8 cellular contexts compared by ENCODE assay signal in genomic region chr20:17558154-17558940, GRCh38. TPM values are rescaled to one million over a fixed set of nuclear protein-coding genes. Genes with fewer than 3 reads are reported as not detected.
DNase-seq lines count a peak whose midpoint lies in the region; ATAC-seq and TF ChIP-seq lines count a peak whose summit lies in the region.

No MANE protein-coding gene starts in this region.

- H3K9me3 Mint-ChIP-seq in activated naive CD8-positive, alpha-beta T cell treated with anti-CD3 and anti-CD28 coated beads, Interleukin-2, amount 10 ng/mL, durations not matched to agents 7 days and 5 days: no peaks in the 10 kb centered on the region
- no peaks in the 10 kb centered on the region for H3K9me3 Mint-ChIP-seq in effector memory CD8-positive, alpha-beta T cell

- no peaks in the 10 kb centered on the region for H3K36me3 Mint-ChIP-seq in activated naive CD8-positive, alpha-beta T cell treated with anti-CD3 and anti-CD28 coated beads, Interleukin-2, amount 10 ng/mL, durations not matched to agents 7 days and 5 days
- no peaks in the 10 kb centered on the region for H3K36me3 Mint-ChIP-seq in effector memory CD8-positive, alpha-beta T cell (ENCODE audit: insufficient read depth)

- peaks cover 0 to 10% (median 4%) of the 10 kb centered on the region in 6 donors for H3K4me1 ChIP-seq in spleen

- H3K4me1 Mint-ChIP-seq in activated naive CD8-positive, alpha-beta T cell treated with anti-CD3 and anti-CD28 coated beads, Interleukin-2, amount 10 ng/mL, durations not matched to agents 7 days and 5 days: peaks cover 11% of the 10 kb centered on the region
- H3K4me1 Mint-ChIP-seq in effector memory CD8-positive, alpha-beta T cell (ENCODE audit: low read depth in 2 of 2): peaks cover 0 to 5% of the 10 kb centered on the region in 2 donors

- no peak overlapping the region for H3K4me3 Mint-ChIP-seq in activated naive CD8-positive, alpha-beta T cell treated with anti-CD3 and anti-CD28 coated beads, Interleukin-2, amount 10 ng/mL, durations not matched to agents 7 days and 5 days
- H3K4me3 Mint-ChIP-seq in effector memory CD8-positive, alpha-beta T cell: no peak overlapping the region

- peak; percentile 78 for ATAC-seq in activated naive CD8-positive, alpha-beta T cell treated with anti-CD3 and anti-CD28 coated beads, Interleukin-2, amount 10 ng/mL, durations not matched to agents 7 days and 5 days (ENCODE audit: low read depth)
- ATAC-seq in effector memory CD8-positive, alpha-beta T cell (replicated peaks): no peak
- ATAC-seq in HG02759 (IDR thresholded peaks at IDR 0.05; ENCODE audit: unreplicated experiment): no peak

- WGBS in spleen, 5 donors: 57 to 70% (median 62%) methylated on average over 7 of the region's 7 CpGs

- no peaks in the 10 kb centered on the region for H3K9me3 ChIP-seq in spleen

- H3K27ac Mint-ChIP-seq in activated naive CD8-positive, alpha-beta T cell treated with anti-CD3 and anti-CD28 coated beads, Interleukin-2, amount 10 ng/mL, durations not matched to agents 7 days and 5 days: no peak overlapping the region
- no peak overlapping the region for H3K27ac Mint-ChIP-seq in effector memory CD8-positive, alpha-beta T cell

- peak; percentile 91 for DNase-seq in EL
- peak; percentile 64 for DNase-seq in MV-4-11 (lab: John Stamatoyannopoulos, UW)
- DNase-seq in activated naive CD8-positive, alpha-beta T cell treated with anti-CD3 and anti-CD28 coated beads, Interleukin-2, amount 10 ng/mL, durations not matched to agents 7 days and 5 days: no peak
- peak; percentile 63 for DNase-seq in hepatic stellate cell (ENCODE audit: low spot score)
- DNase-seq in spleen: no peak
- no peak for DNase-seq in effector memory CD8-positive, alpha-beta T cell
- DNase-seq in NCI-H2081 (lab: John Stamatoyannopoulos, UW): no peak

- POLR2A ChIA-PET in activated naive CD8-positive, alpha-beta T cell treated with anti-CD3 and anti-CD28 coated beads, Interleukin-2, amount 10 ng/mL, durations not matched to agents 7 days and 5 days (lab: Charles Lee): interaction anchor here (0.7 to 1.2 kb wide), 2 partner anchors 13 to 36 kb away, joined by 3 to 4 read pairs; no protein-coding TSS in a partner anchor

- H3K27me3 ChIP-seq in spleen (replicated peaks in 1 of 7): no peaks in the 10 kb centered on the region

- H3K36me3 ChIP-seq in spleen: no peaks in the 10 kb centered on the region

- H3K27me3 Mint-ChIP-seq in activated naive CD8-positive, alpha-beta T cell treated with anti-CD3 and anti-CD28 coated beads, Interleukin-2, amount 10 ng/mL, durations not matched to agents 7 days and 5 days: peaks cover 6% of the 10 kb centered on the region
- no peaks in the 10 kb centered on the region for H3K27me3 Mint-ChIP-seq in effector memory CD8-positive, alpha-beta T cell

- TF ChIP-seq CTCF in spleen (IDR thresholded peaks at IDR 0.05 in 8 of 11, conservative IDR thresholded peaks at IDR 0.05 in 3 of 11): no peak

- H3K4me3 ChIP-seq in spleen: no peak overlapping the region

- no peak for TF ChIP-seq POLR2A in spleen (IDR thresholded peaks at IDR 0.05)

- intact Hi-C loops in spleen (cut with DNase I; ENCODE audit: low total_unique reads): no loop called here

- peak overlapping the region; percentile 9 to 65 (median 46) for H3K27ac ChIP-seq in spleen

RNA-seq across cellular contexts. Expression of gene DSTN, which starts 11.5 kb away (rescaled TPM):
- 10 to 100 TPM; 41.7 to 47.5 TPM for total RNA-seq in activated naive CD8-positive, alpha-beta T cell treated with anti-CD3 and anti-CD28 coated beads, Interleukin-2, amount 10 ng/mL, durations not matched to agents 7 days and 5 days
- total RNA-seq in spleen: 100 to 1,000 TPM in 3 of 7 donors, 10 to 100 TPM in 4; 62.0 to 122 (median 93.6) TPM
- polyA plus RNA-seq in spleen: 100 to 1,000 TPM in 2 of 3 donors, 10 to 100 TPM in 1; 65.8 to 157 (median 107) TPM

RNA-seq across cellular contexts. Expression of gene BFSP1, which starts 27.2 kb away (rescaled TPM):
- total RNA-seq in activated naive CD8-positive, alpha-beta T cell treated with anti-CD3 and anti-CD28 coated beads, Interleukin-2, amount 10 ng/mL, durations not matched to agents 7 days and 5 days: under 1 TPM; 0.17 to 0.36 TPM
- under 1 TPM; 0.13 to 0.86 (median 0.44) TPM for total RNA-seq in spleen
- under 1 TPM; 0.35 to 0.48 (median 0.38) TPM for polyA plus RNA-seq in spleen

Comparison
In these comparisons a context has a peak if more than half of its experiments do, and no peak if none do; other contexts are left out.
1. DNase-seq: peak in EL (single experiment), MV-4-11 (single experiment) and hepatic stellate cell (single experiment); none in activated naive CD8-positive, alpha-beta T cell treated with anti-CD3 and anti-CD28 coated beads, Interleukin-2, amount 10 ng/mL, durations not matched to agents 7 days and 5 days (single experiment), spleen (single experiment), effector memory CD8-positive, alpha-beta T cell (0 of 3) and NCI-H2081 (0 of 2).